In the genomic region with DNA sequence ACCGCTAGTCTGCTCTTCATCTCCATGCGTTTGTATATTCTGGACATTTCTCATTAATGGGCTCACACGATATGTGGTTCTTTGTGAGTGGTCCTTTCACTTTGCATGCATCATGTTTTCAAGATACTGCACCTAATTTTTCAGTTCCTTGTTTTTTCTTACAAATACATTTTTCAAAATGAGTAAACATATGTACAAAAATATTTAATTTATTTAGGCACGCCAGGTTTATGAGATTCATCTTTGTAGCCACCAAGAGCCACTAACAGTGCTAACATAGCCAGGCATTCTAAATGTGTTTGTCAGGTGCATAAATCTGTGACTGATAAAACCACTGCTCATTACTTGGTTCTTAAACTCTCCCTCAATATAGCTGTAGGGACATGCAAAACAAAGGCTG, we compare ENCODE assay signal across 20 cellular contexts.
DNase-seq lines count a peak whose midpoint lies in the region; ATAC-seq, FAIRE-seq and TF ChIP-seq lines count a peak whose summit lies in the region.
"Had no signal": no experiment of that assay in that cellular context is flagged by ENCODE, and none has a peak within 500 bp of the region (broad histone marks: within the 10 kb centered on the region; RNA-seq: fewer than 3 reads in every experiment).

No MANE protein-coding gene starts in this region.

- CTCF ChIA-PET in Calu3 (lab: Charles Lee): interaction anchor here (0.8 kb wide), 1 partner anchor 534 kb away, joined by 3 read pairs; no protein-coding TSS in a partner anchor

- no peaks in the 10 kb centered on the region for H3K4me1 Mint-ChIP-seq in Calu3 (ENCODE audit: low read depth, unreplicated experiment)

- intact Hi-C loops in Calu3 (cut with micrococcal nuclease; ENCODE audit: unreplicated experiment): no loop called here

- no peak overlapping the region for H3K27ac Mint-ChIP-seq in Calu3 (ENCODE audit: unreplicated experiment)

- no TSS peak for BruUV-seq in Calu3 (replicated peaks; lab: Mats Ljungman, UMichigan)

- H3K4me3 Mint-ChIP-seq in Calu3 (ENCODE audit: low read depth, unreplicated experiment): no peak overlapping the region

- TF ChIP-seq CTCF in Calu3 (IDR thresholded peaks at IDR 0.05; ENCODE audit: unreplicated experiment): no peak

- peak; percentile 64 for FAIRE-seq in GM18507 (lab: Jason Lieb, UNC)
- FAIRE-seq: H54 had no signal

- no peaks in the 10 kb centered on the region for H3K27me3 Mint-ChIP-seq in Calu3 (ENCODE audit: unreplicated experiment)

- DNase-seq in GM18507 (ENCODE audit: extremely low spot score, insufficient read length, low read depth): no peak
- DNase-seq in Calu3: no peak
- no peak for DNase-seq in activated CD4-positive, alpha-beta T cell treated with anti-CD3 and anti-CD28 coated beads, Interleukin-2, amount 50 U/mL, for 1 hour
- DNase-seq in Ammon's horn (ENCODE audit: low spot score): no peak
- no peak for DNase-seq in NCI-H1092 (lab: John Stamatoyannopoulos, UW)
- DNase-seq: activated T-cell treated with anti-CD3 and anti-CD28 coated beads, Interleukin-2, amount 50 U/mL, for 1 hour; amygdala; esophagus squamous epithelium; left cardiac atrium; MV-4-11; NCI-H510A; Peyer's patch; psoas muscle; stimulated activated CD8-positive, alpha-beta memory T cell treated with anti-CD3 and anti-CD28 coated beads, Interleukin-4, amount 100 ng/mL, for 48 hours; upper lobe of left lung had no signal

- H3K9me3 Mint-ChIP-seq in Calu3 (ENCODE audit: low read depth, unreplicated experiment): no peaks in the 10 kb centered on the region

- ATAC-seq in GM19455 (IDR thresholded peaks at IDR 0.05; ENCODE audit: unreplicated experiment) (peak; percentile 68), HG02678 (IDR thresholded peaks at IDR 0.05; ENCODE audit: unreplicated experiment) (peak; percentile 60), HG03378 (IDR thresholded peaks at IDR 0.05; ENCODE audit: unreplicated experiment) (peak; percentile 76)
- ATAC-seq: activated CD4-positive, CD25-positive, alpha-beta regulatory T cell treated with anti-CD3 and anti-CD28 coated beads, Interleukin-2, amount 50 U/mL, for 24 hours; left cardiac atrium; psoas muscle had no signal

- H3K36me3 Mint-ChIP-seq in Calu3 (ENCODE audit: insufficient read depth, unreplicated experiment): no peaks in the 10 kb centered on the region
